In the genomic region with DNA sequence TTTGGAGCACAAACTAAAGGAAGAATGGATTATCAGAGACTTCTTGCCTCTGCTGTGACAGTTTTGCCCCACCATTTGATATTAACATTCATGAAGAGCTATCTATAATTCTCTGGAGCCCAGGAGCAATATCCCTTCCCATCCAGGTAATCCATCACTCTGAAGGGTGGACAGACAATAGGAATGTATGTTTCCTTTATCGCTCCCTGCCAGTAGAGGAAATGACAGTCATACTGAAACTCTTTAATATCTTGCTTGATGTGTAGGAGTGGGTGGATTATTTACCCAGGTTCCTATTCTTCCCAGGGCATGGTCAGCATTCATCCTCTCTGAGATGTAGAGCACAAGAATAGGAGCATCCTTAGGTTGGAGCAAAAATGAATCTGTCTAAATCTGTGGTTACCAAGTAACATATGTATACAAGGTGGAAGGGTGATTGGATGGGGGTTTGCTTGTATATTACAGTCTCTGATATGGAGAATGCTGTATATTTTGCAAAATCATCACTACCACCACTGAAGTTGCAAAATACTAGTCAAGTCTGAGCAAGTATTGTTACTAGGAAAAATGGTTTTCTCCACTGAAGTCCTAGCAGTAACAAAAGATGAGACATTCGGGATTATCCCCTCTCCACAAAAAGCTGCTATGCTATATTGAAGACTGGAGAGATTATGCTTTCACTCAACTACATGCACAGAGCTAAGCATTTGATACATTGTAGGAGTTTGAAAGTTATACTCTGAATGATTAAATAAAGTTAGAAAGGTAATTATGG, we compare ENCODE assay signal across 29 cellular contexts.
"Had no signal": no experiment of that assay in that cellular context is flagged by ENCODE, and none has a peak within 500 bp of the region (broad histone marks: within the 10 kb centered on the region; RNA-seq: fewer than 3 reads in every experiment).

No MANE protein-coding gene starts in this region.

- H3K9me3 ChIP-seq: MG63 had no signal

- H3K4me1 Mint-ChIP-seq: activated B cell treated with CpG ODN at 0.5 μM for 24 hours; activated CD4-positive, alpha-beta T cell treated with anti-CD3 and anti-CD28 coated beads, Interleukin-2, amount 10 ng/mL, durations not matched to agents 24 days and 14 days; activated CD8-positive, alpha-beta memory T cell treated with anti-CD3 and anti-CD28 coated beads, Interleukin-2, amount 10 ng/mL, durations not matched to agents 7 days and 5 days; brain; T-helper 17 cell had no signal

- H3K9ac ChIP-seq: KMS-11 had no signal

- H3K36me3 Mint-ChIP-seq: activated CD8-positive, alpha-beta memory T cell treated with anti-CD3 and anti-CD28 coated beads, Interleukin-2, amount 10 ng/mL, durations not matched to agents 7 days and 5 days; activated naive CD8-positive, alpha-beta T cell; brain had no signal

- FAIRE-seq: TTC549 had no signal

- H3K9me3 Mint-ChIP-seq: activated CD4-positive, alpha-beta T cell treated with anti-CD3 and anti-CD28 coated beads, Interleukin-2, amount 10 ng/mL, durations not matched to agents 24 days and 14 days; activated T-helper 1 cell treated with anti-CD3 and anti-CD28 coated beads, Interleukin-12 subunit alpha, Interleukin-12 subunit beta, Interleukin-2, Interleukin-4 antibody, amounts not matched to agents 30 ng/mL and 10 ng/mL and 1 ng/mL, durations not matched to agents 14 hours and 24 hours and 36 hours had no signal

- ATAC-seq: activated CD8-positive, alpha-beta memory T cell treated with anti-CD3 and anti-CD28 coated beads, Interleukin-2, amount 10 ng/mL, durations not matched to agents 7 days and 5 days; Panc1; T-helper 17 cell had no signal

- H3K27ac Mint-ChIP-seq: activated B cell treated with CpG ODN at 0.5 μM for 24 hours; activated CD4-positive, alpha-beta T cell treated with anti-CD3 and anti-CD28 coated beads, Interleukin-2, amount 10 ng/mL, durations not matched to agents 24 days and 14 days; activated CD8-positive, alpha-beta memory T cell treated with anti-CD3 and anti-CD28 coated beads, Interleukin-2, amount 10 ng/mL, durations not matched to agents 7 days and 5 days; activated naive CD8-positive, alpha-beta T cell; activated T-cell treated with anti-CD3 and anti-CD28 coated beads, Interleukin-2, amount 50 U/mL, for 24 hours; activated T-helper 1 cell treated with anti-CD3 and anti-CD28 coated beads, Interleukin-12 subunit alpha, Interleukin-12 subunit beta, Interleukin-2, Interleukin-4 antibody, amounts not matched to agents 30 ng/mL and 10 ng/mL and 1 ng/mL, durations not matched to agents 14 hours and 24 hours and 36 hours; brain; T-helper 17 cell had no signal

- H3K36me3 ChIP-seq: MG63 had no signal

- H3K27me3 ChIP-seq: MG63 had no signal

- DNase-seq: activated B cell treated with CpG ODN at 0.5 μM for 24 hours; activated CD4-positive, alpha-beta T cell treated with anti-CD3 and anti-CD28 coated beads for 1 hour; activated CD4-positive, alpha-beta T cell treated with anti-CD3 and anti-CD28 coated beads, Interleukin-2, amount 10 ng/mL, durations not matched to agents 24 days and 14 days; activated CD4-positive, alpha-beta T cell treated with anti-CD3 and anti-CD28 coated beads, Interleukin-2, amount 50 U/mL, for 48 hours; activated CD8-positive, alpha-beta memory T cell treated with anti-CD3 and anti-CD28 coated beads, Interleukin-2, amount 10 ng/mL, durations not matched to agents 7 days and 5 days; activated effector memory CD4-positive, alpha-beta T cell treated with Interleukin-2 at 50 U/mL for 16 hours; activated naive CD4-positive, alpha-beta T cell; activated T-cell treated with anti-CD3 and anti-CD28 coated beads, Interleukin-2, amount 50 U/mL, for 24 hours; amygdala; MG63; MV-4-11; NCI-H1105; NCI-H1436; NCI-H1694 treated with DMSO at 0.1 percent for 48 hours; NCI-H2029 treated with DMSO at 0.1 percent for 48 hours; NCI-H510A treated with DMSO at 0.1 percent for 48 hours; NCI-H69; NK-92 treated with Interleukin-12 subunit alpha and Interleukin-12 subunit beta, amount 100 ng/mL, for 24 hours; OCI-M1; RPMI8226; SHP77; T-helper 17 cell; T1000 had no signal

- H3K27me3 Mint-ChIP-seq: activated B cell treated with CpG ODN at 0.5 μM for 24 hours; activated CD4-positive, alpha-beta T cell treated with anti-CD3 and anti-CD28 coated beads, Interleukin-2, amount 10 ng/mL, durations not matched to agents 24 days and 14 days; activated CD8-positive, alpha-beta memory T cell treated with anti-CD3 and anti-CD28 coated beads, Interleukin-2, amount 10 ng/mL, durations not matched to agents 7 days and 5 days; activated naive CD8-positive, alpha-beta T cell; brain; T-helper 17 cell had no signal

- H3K27ac ChIP-seq: KMS-11 had no signal

- H3K4me3 Mint-ChIP-seq: activated B cell treated with CpG ODN at 0.5 μM for 24 hours; activated CD4-positive, alpha-beta T cell treated with anti-CD3 and anti-CD28 coated beads, Interleukin-2, amount 10 ng/mL, durations not matched to agents 24 days and 14 days; activated CD8-positive, alpha-beta memory T cell treated with anti-CD3 and anti-CD28 coated beads, Interleukin-2, amount 10 ng/mL, durations not matched to agents 7 days and 5 days; activated naive CD8-positive, alpha-beta T cell; activated T-cell treated with anti-CD3 and anti-CD28 coated beads, Interleukin-2, amount 50 U/mL, for 24 hours; activated T-helper 1 cell treated with anti-CD3 and anti-CD28 coated beads, Interleukin-12 subunit alpha, Interleukin-12 subunit beta, Interleukin-2, Interleukin-4 antibody, amounts not matched to agents 30 ng/mL and 10 ng/mL and 1 ng/mL, durations not matched to agents 14 hours and 24 hours and 36 hours; brain; T-helper 17 cell had no signal

- H3K4me2 ChIP-seq: KMS-11 had no signal

- H3K4me3 ChIP-seq: MG63 had no signal
